Comparison of ENCODE assay signal across 7 cellular contexts in genomic region chr13:31012285-31013024, GRCh38.
A peak's percentile ranks its signal among the peaks of the same experiment; 100 is the strongest.
DNase-seq lines count a peak whose midpoint lies in the region; ATAC-seq and TF ChIP-seq lines count a peak whose summit lies in the region.

No MANE protein-coding gene starts in this region.

- peak overlapping the region; percentile 13 for H2AFZ ChIP-seq in neuronal stem cell (ENCODE audit: low read length)

- no CpG with 5 or more reads among the region's 6 CpGs for WGBS in neuronal stem cell (ENCODE audit: extremely low coverage in 2 of 2, insufficient read length in 2 of 2, insufficient replicate concordance in 1 of 2), 2 donors

- H4K8ac ChIP-seq in neuronal stem cell (ENCODE audit: low read depth, low read length) = no peak overlapping the region

- no peak overlapping the region for H2BK12ac ChIP-seq in neuronal stem cell (ENCODE audit: low read length)

- H3K4me3 ChIP-seq in neuronal stem cell (ENCODE audit: low read length in 2 of 2) = no peak overlapping the region
- H3K4me3 ChIP-seq in vagina = no peak overlapping the region

- H3K23ac ChIP-seq in neuronal stem cell (ENCODE audit: low read depth, low read length, poor library complexity) = no peak overlapping the region

- H3K9me3 ChIP-seq in neuronal stem cell (replicated peaks in 1 of 2; ENCODE audit: control insufficient read depth in 2 of 2, insufficient read depth in 1 of 2, low read depth in 1 of 2, low read length in 2 of 2) (no peaks in the 10 kb centered on the region), vagina (no peaks in the 10 kb centered on the region)

- TF ChIP-seq POLR2A in vagina (IDR thresholded peaks at IDR 0.05) = no peak

- no peaks in the 10 kb centered on the region for H3K79me1 ChIP-seq in neuronal stem cell (ENCODE audit: low read depth, low read length)

- no peaks in the 10 kb centered on the region for H3K27me3 ChIP-seq in neuronal stem cell (ENCODE audit: control insufficient read depth in 3 of 3, insufficient read depth in 3 of 3, low read depth in 1 of 3, low read length in 3 of 3)
- H3K27me3 ChIP-seq in vagina = no peaks in the 10 kb centered on the region

- peak; percentile 6 for TF ChIP-seq CTCF in GM12873 (IDR thresholded peaks at IDR 0.05; ENCODE audit: insufficient read depth, low read depth, low read length, missing control alignments)
- peak in 1 of 3 experiments; percentile 6 for TF ChIP-seq CTCF in vagina (IDR thresholded peaks at IDR 0.05)

- DNase-seq in Kasumi-1 (lab: John Stamatoyannopoulos, UW) (peak; percentile 0 to 4), astrocyte of the hippocampus (ENCODE audit: low read depth, low spot score) (peak; percentile 50), neuronal stem cell (ENCODE audit: low spot score) (no peak), vagina (ENCODE audit: extremely low spot score in 2 of 2) (no peak)
- no peak for DNase-seq in activated CD4-positive, alpha-beta T cell treated with anti-CD3 and anti-CD28 coated beads, Interleukin-2, amount 50 U/mL, for 1 hour

- H3K4me1 ChIP-seq in neuronal stem cell (ENCODE audit: control insufficient read depth in 2 of 2, insufficient read depth in 1 of 2, low read depth in 1 of 2, low read length in 2 of 2) (peaks cover 1 to 20% of the 10 kb centered on the region in 2 donors), vagina (no peaks in the 10 kb centered on the region)

- no peaks in the 10 kb centered on the region for H3K36me3 ChIP-seq in neuronal stem cell (replicated peaks in 1 of 2; ENCODE audit: control insufficient read depth in 2 of 2, insufficient read depth in 2 of 2, low read length in 2 of 2)
- H3K36me3 ChIP-seq in vagina = no peaks in the 10 kb centered on the region

- no peak overlapping the region for H3K4ac ChIP-seq in neuronal stem cell (ENCODE audit: low read length)

- H3K18ac ChIP-seq in neuronal stem cell (ENCODE audit: low read length) = no peak overlapping the region

- H3K4me2 ChIP-seq in neuronal stem cell (ENCODE audit: insufficient read depth, low read length, poor library complexity, severe bottlenecking) = no peak overlapping the region

- H2BK120ac ChIP-seq in neuronal stem cell (ENCODE audit: low read depth, low read length) = no peak overlapping the region

- no peak overlapping the region for H4K91ac ChIP-seq in neuronal stem cell (ENCODE audit: low read depth, low read length, poor library complexity)

- H3K27ac ChIP-seq in neuronal stem cell (replicated peaks; ENCODE audit: low read length) (no peak overlapping the region), vagina (no peak overlapping the region)

- no peak overlapping the region for H2BK15ac ChIP-seq in neuronal stem cell (ENCODE audit: low read length)

- no peak overlapping the region for H2AK5ac ChIP-seq in neuronal stem cell (ENCODE audit: low read depth, low read length)

- intact Hi-C loops in vagina (cut with DNase I) = no loop called here

- no peak overlapping the region for H3K14ac ChIP-seq in neuronal stem cell (ENCODE audit: low read length)

- H2BK5ac ChIP-seq in neuronal stem cell (ENCODE audit: low read length) = no peak overlapping the region

- no peak overlapping the region for H3K9ac ChIP-seq in neuronal stem cell (ENCODE audit: low read depth, low read length, poor library complexity)

- ATAC-seq in GM21786 (IDR thresholded peaks at IDR 0.05; ENCODE audit: unreplicated experiment) = no peak

Comparison
In these comparisons a context has a peak if more than half of its experiments do, and no peak if none do; other contexts are left out.
1. DNase-seq: peak in Kasumi-1 (2 of 2) and astrocyte of the hippocampus (single experiment); none in neuronal stem cell (single experiment), activated CD4-positive, alpha-beta T cell treated with anti-CD3 and anti-CD28 coated beads, Interleukin-2, amount 50 U/mL, for 1 hour (single experiment) and vagina (0 of 2).